ENCODE assay signal across 14 cellular contexts in genomic region chr2:139411236-139411635, GRCh38.
"Had no signal": no experiment of that assay in that cellular context is flagged by ENCODE, and none has a peak within 500 bp of the region (broad histone marks: within the 10 kb centered on the region; RNA-seq: fewer than 3 reads in every experiment).

No MANE protein-coding gene starts in this region.

- H3K27me3 ChIP-seq: body of pancreas, hepatocyte, sigmoid colon had no signal

- H3K4me3 ChIP-seq: body of pancreas, coronary artery, hepatocyte, sigmoid colon had no signal

- H2AFZ ChIP-seq: hepatocyte had no signal

- H3K79me2 ChIP-seq: hepatocyte had no signal

- DNase-seq: activated B cell treated with CpG ODN at 0.5 μM for 24 hours; activated CD4-positive, alpha-beta T cell treated with anti-CD3 and anti-CD28 coated beads, Interleukin-2, amount 10 ng/mL, durations not matched to agents 7 days and 5 days; activated naive CD4-positive, alpha-beta T cell treated with anti-CD3 and anti-CD28 coated beads, Interleukin-2, amount 10 ng/mL, durations not matched to agents 7 days and 5 days; activated T-cell treated with anti-CD3 and anti-CD28 coated beads for 4 hours; body of pancreas; central memory CD4-positive, alpha-beta T cell; effector CD8-positive, alpha-beta T cell; sigmoid colon; stimulated activated CD4-positive, alpha-beta T cell treated with anti-CD3 and anti-CD28 coated beads, Interleukin-2, amount 100 ng/mL, for 24 hours; stimulated activated naive CD4-positive, alpha-beta T cell treated with Interleukin-2 at 50 U/mL for 16 hours had no signal

- ATAC-seq: activated T-helper 17 cell treated with anti-CD3 and anti-CD28 coated beads, Interleukin-2, amount 50 U/mL, for 72 hours; body of pancreas had no signal

- H3K9me3 ChIP-seq: body of pancreas, sigmoid colon had no signal

- H3K4me2 ChIP-seq: hepatocyte had no signal

- H3K36me3 ChIP-seq: sigmoid colon had no signal

- H3K4me1 ChIP-seq: body of pancreas, sigmoid colon had no signal

- H3K27ac ChIP-seq: body of pancreas, coronary artery, epithelial cell of prostate, hepatocyte, sigmoid colon had no signal
